In the genomic region with DNA sequence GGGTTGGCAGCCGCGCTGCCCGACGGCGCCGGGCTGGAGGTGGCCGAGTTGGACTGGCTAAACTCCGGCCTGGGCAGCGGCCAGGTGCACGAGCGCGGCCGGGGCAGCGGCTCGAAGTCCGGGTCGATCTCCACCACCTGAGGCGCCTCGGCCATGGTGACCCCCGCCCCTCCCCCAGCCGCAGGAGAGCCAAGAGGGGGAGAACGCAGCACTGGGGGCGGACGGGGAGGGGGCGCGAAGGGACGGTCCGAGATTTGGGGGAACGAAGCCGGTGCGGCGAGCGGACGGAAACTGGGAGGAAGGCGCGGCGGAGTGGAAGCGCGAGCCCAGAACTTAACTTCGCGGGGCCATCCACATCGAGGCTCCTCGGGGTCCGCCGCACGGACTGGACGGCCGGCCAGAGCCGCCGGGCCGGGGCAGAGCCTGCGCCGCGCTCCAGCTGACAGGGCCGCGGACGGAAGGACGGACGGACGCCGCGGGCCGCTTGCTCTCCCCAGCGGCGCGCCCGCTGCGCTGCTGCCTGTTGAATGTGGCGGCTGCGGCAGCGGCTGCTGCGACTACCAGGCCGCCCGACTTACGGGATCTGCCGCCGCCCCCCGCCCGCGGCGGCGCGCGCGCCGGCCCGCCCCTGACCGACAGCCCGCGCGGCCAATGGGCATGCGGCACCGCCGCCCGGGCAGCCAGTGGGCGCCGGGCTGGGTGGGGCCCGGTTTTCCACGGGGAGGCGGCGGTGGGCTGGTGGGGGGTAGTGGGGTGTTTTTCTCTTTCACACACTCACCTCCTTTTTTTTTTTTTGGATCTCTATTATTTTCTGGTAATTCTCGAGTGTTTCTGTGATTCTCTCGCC, we compare ENCODE assay signal across 8 cellular contexts. TPM values are rescaled to one million over a fixed set of nuclear protein-coding genes. Genes with fewer than 3 reads are reported as not detected.
DNase-seq lines count a peak whose midpoint lies in the region; TF ChIP-seq lines count a peak whose summit lies in the region.

A gene (minus strand): TSS at position 584 of the 847 bp plus-strand sequence. CDS start 429 bp downstream, at position 155.

- peak within 1 kb of the TSS; percentile 48 for H2AFZ ChIP-seq in MM.1S (ENCODE audit: low read length)

- in situ Hi-C loops in transverse colon (cut with MboI; ENCODE audit: low pct_ligation_motif_present in 1 of 4, low pct_unique_long_range_greater_than_20kb in 1 of 4, low sequenced_read_pairs in 3 of 4): loop anchor here in 1 of 4 donors (25.0 kb wide), 1 partner anchor 254 kb away; no protein-coding TSS in a partner anchor

- H3K9me3 ChIP-seq in MM.1S (replicated peaks; ENCODE audit: insufficient read depth, low read length) (no peaks in the 10 kb centered on the region), adipocyte (ENCODE audit: control insufficient read depth, low read length) (no peaks in the 10 kb centered on the region), transverse colon (no peaks in the 10 kb centered on the region)

- H3K27me3 ChIP-seq in H7 (ENCODE audit: control insufficient read depth, insufficient read depth, low read length): no peaks in the 10 kb centered on the region
- H3K27me3 ChIP-seq in MM.1S (replicated peaks; ENCODE audit: insufficient read depth, low read length): no peaks in the 10 kb centered on the region
- H3K27me3 ChIP-seq in adipocyte (replicated peaks; ENCODE audit: control insufficient read depth, insufficient read depth, low read length): no peaks in the 10 kb centered on the region
- H3K27me3 ChIP-seq in transverse colon: no peaks in the 10 kb centered on the region

- no peak for TF ChIP-seq EP300 in transverse colon (IDR thresholded peaks at IDR 0.05; ENCODE audit: low read depth)

- no peaks in the 10 kb centered on the region for H4K20me1 ChIP-seq in MM.1S (ENCODE audit: insufficient read depth, low read length)

- 0% methylated on average over 3 to 60 of the region's 103 CpGs for WGBS in transverse colon (ENCODE audit: low coverage in 1 of 2), 2 donors

- DNase-seq in GM04504 (ENCODE audit: low read depth): peak; percentile 72
- peak; percentile 100 for DNase-seq in H7
- peak; percentile 76 for DNase-seq in MM.1S
- peak; percentile 84 for DNase-seq in T follicular helper cell (ENCODE audit: low read depth)
- peak; percentile 92 for DNase-seq in adipocyte (ENCODE audit: low read depth)
- peak; percentile 93 for DNase-seq in cardiac septum (ENCODE audit: low spot score)
- peak; percentile 71 to 97 (median 78) for DNase-seq in posterior cingulate gyrus
- DNase-seq in transverse colon: peak; percentile 91

- peak; percentile 73 for TF ChIP-seq POLR2A in transverse colon (IDR thresholded peaks at IDR 0.05)

- intact Hi-C loops in cardiac septum (cut with DNase I): loop anchor here (2.0 to 5.0 kb wide), 4 partner anchors 79 to 474 kb away; no protein-coding TSS in a partner anchor
- intact Hi-C loops in posterior cingulate gyrus (cut with DNase I): loop anchor here (10.0 kb wide), 2 partner anchors 51 to 191 kb away; no protein-coding TSS in a partner anchor
- intact Hi-C loops in transverse colon (cut with DNase I; ENCODE audit: low total_unique reads): loop anchor here (10.0 kb wide), 1 partner anchor 261 kb away; no protein-coding TSS in a partner anchor

- no peak for TF ChIP-seq CTCF in MM.1S (IDR thresholded peaks at IDR 0.05; ENCODE audit: low read length)
- TF ChIP-seq CTCF in transverse colon (IDR thresholded peaks at IDR 0.05): no peak

- H3K9me2 ChIP-seq in MM.1S (replicated peaks; ENCODE audit: insufficient read depth, low read length): no peaks in the 10 kb centered on the region

- H3K36me3 ChIP-seq in H7 (replicated peaks; ENCODE audit: control insufficient read depth, insufficient read depth, low read length) (no peaks in the 10 kb centered on the region), MM.1S (replicated peaks; ENCODE audit: insufficient read depth, low read length) (no peaks in the 10 kb centered on the region), adipocyte (ENCODE audit: control insufficient read depth, insufficient read depth, low read length, severe bottlenecking) (no peaks in the 10 kb centered on the region), transverse colon (no peaks in the 10 kb centered on the region)

- H3K4me2 ChIP-seq in MM.1S (ENCODE audit: low read depth, low read length): peak within 1 kb of the TSS; percentile 54; the same call in 1 of the 2 replicates

- H3K27ac ChIP-seq in MM.1S (ENCODE audit: low read length) (peak within 1 kb of the TSS; percentile 80; the same call in 1 of the 2 replicates), transverse colon (peak within 1 kb of the TSS; percentile 99 to 100 (median 100))

- peaks cover 29% of the 10 kb centered on the region for H3K79me2 ChIP-seq in MM.1S (ENCODE audit: low read length)

- H3K4me3 ChIP-seq in H7 (ENCODE audit: insufficient read depth, low read depth, low read length) (peak within 1 kb of the TSS; percentile 96), MM.1S (ENCODE audit: low read length) (peak within 1 kb of the TSS; percentile 74), adipocyte (ENCODE audit: low read length) (peak within 1 kb of the TSS; percentile 81), transverse colon (peak within 1 kb of the TSS; percentile 86 to 98 (median 93))

- H3K9ac ChIP-seq in MM.1S (ENCODE audit: low read length): peak within 1 kb of the TSS; percentile 60
- H3K9ac ChIP-seq in adipocyte (ENCODE audit: low read length): peak within 1 kb of the TSS; percentile 99

- H3K4me1 ChIP-seq in MM.1S (ENCODE audit: low read length) (no peaks in the 10 kb centered on the region), adipocyte (ENCODE audit: control insufficient read depth, insufficient read depth, low read length) (peaks cover 28% of the 10 kb centered on the region), transverse colon (peaks cover 12 to 38% (median 28%) of the 10 kb centered on the region in 4 donors)

- H3F3A ChIP-seq in MM.1S (ENCODE audit: insufficient read depth, low read length): peaks cover 16% of the 10 kb centered on the region

RNA-seq across cellular contexts. Expression of the gene that starts here (rescaled TPM):
- total RNA-seq in H7 (2014; rRNA removed; shearing (Covaris generic)): 24.3 and 34.0 TPM in 2 replicates
- 14.6 TPM for total RNA-seq in cardiac septum
- 10 to 100 TPM; 19.1 to 48.9 (median 38.3) TPM for total RNA-seq in transverse colon

Comparison
In these comparisons a context has a peak if more than half of its experiments do, and no peak if none do; other contexts are left out.
1. Peak in every context shown above with its lines: DNase-seq, H3K4me3 ChIP-seq and H3K27ac ChIP-seq.